In genomic region chr17:59154335-59154720, GRCh38 we compare ENCODE assay signal across 8 cellular contexts. TPM values are rescaled to one million over a fixed set of nuclear protein-coding genes. Genes with fewer than 3 reads are reported as not detected.
A peak's percentile ranks its signal among the peaks of the same experiment; 100 is the strongest.
DNase-seq lines count a peak whose midpoint lies in the region; ATAC-seq and TF ChIP-seq lines count a peak whose summit lies in the region.

No MANE protein-coding gene starts in this region.

- no peaks in the 10 kb centered on the region for H3F3A ChIP-seq in DOHH2 (ENCODE audit: control insufficient read depth, insufficient read depth)

- H3K27ac ChIP-seq in DOHH2 (ENCODE audit: low read depth, low read length) = peak overlapping the region; percentile 73
- H3K27ac ChIP-seq in VCaP = peak overlapping the region; percentile 89
- peak overlapping the region; percentile 75 for H3K27ac ChIP-seq in naive thymus-derived CD4-positive, alpha-beta T cell (ENCODE audit: low read depth, low read length)
- H3K27ac ChIP-seq in transverse colon = peak overlapping the region; percentile 74 to 93 (median 88)

- no peak for ATAC-seq in naive thymus-derived CD4-positive, alpha-beta T cell
- ATAC-seq in GM21825 (IDR thresholded peaks at IDR 0.05; ENCODE audit: unreplicated experiment) = no peak

- peaks cover 0 to 2% (median 0%) of the 10 kb centered on the region in 11 donors for H3K9me3 Mint-ChIP-seq in naive thymus-derived CD4-positive, alpha-beta T cell

- TF ChIP-seq CTCF in DOHH2 (IDR thresholded peaks at IDR 0.05; ENCODE audit: low read depth, low read length, poor library complexity, severe bottlenecking) = no peak
- TF ChIP-seq CTCF in VCaP (conservative IDR thresholded peaks at IDR 0.05) = no peak
- no peak for TF ChIP-seq CTCF in epithelial cell of proximal tubule (conservative IDR thresholded peaks at IDR 0.05; ENCODE audit: low read depth, low read length)
- no peak for TF ChIP-seq CTCF in transverse colon (IDR thresholded peaks at IDR 0.05)

- H3K36me3 ChIP-seq in DOHH2 (ENCODE audit: control insufficient read depth, low read length) (peaks cover 63% of the 10 kb centered on the region), transverse colon (no peaks in the 10 kb centered on the region)
- H3K36me3 ChIP-seq in naive thymus-derived CD4-positive, alpha-beta T cell (ENCODE audit: control insufficient read depth in 2 of 3, insufficient read depth in 3 of 3, low read length in 3 of 3) = peaks cover 0 to 5% (median 0%) of the 10 kb centered on the region in 3 experiments

- H3K4me1 Mint-ChIP-seq in naive thymus-derived CD4-positive, alpha-beta T cell = peaks cover 8 to 54% (median 45%) of the 10 kb centered on the region in 7 donors

- in situ Hi-C loops in transverse colon (cut with MboI; ENCODE audit: low pct_ligation_motif_present in 1 of 4, low pct_unique_long_range_greater_than_20kb in 1 of 4, low sequenced_read_pairs in 3 of 4) = no loop called here

- TF ChIP-seq POLR2A in transverse colon (IDR thresholded peaks at IDR 0.05) = no peak

- DNase-seq in Jurkat, Clone E6-1 (ENCODE audit: low read depth, low spot score) = peak; percentile 49
- DNase-seq in epithelial cell of proximal tubule (ENCODE audit: low read depth) (no peak), transverse colon (peak; percentile 46), dedifferentiated amniotic fluid mesenchymal stem cell (ENCODE audit: extremely low spot score) (no peak)
- DNase-seq in naive thymus-derived CD4-positive, alpha-beta T cell = peak in 2 of 9 donors; percentile 17 to 63

- peaks cover 0 to 7% (median 0%) of the 10 kb centered on the region in 5 donors for H3K36me3 Mint-ChIP-seq in naive thymus-derived CD4-positive, alpha-beta T cell

- H3K79me2 ChIP-seq in DOHH2 (ENCODE audit: control insufficient read depth, low read length) = peaks cover 94% of the 10 kb centered on the region

- no peaks in the 10 kb centered on the region for H3K9me3 ChIP-seq in DOHH2 (ENCODE audit: control insufficient read depth, insufficient read depth, low read length)
- H3K9me3 ChIP-seq in naive thymus-derived CD4-positive, alpha-beta T cell (ENCODE audit: control insufficient read depth in 2 of 3, low read length in 3 of 3) = no peaks in the 10 kb centered on the region
- H3K9me3 ChIP-seq in transverse colon = no peaks in the 10 kb centered on the region

- no peaks in the 10 kb centered on the region for H3K9me2 ChIP-seq in DOHH2 (replicated peaks; ENCODE audit: control insufficient read depth, low read length)

- peaks cover 59% of the 10 kb centered on the region for H3K4me1 ChIP-seq in DOHH2 (ENCODE audit: control insufficient read depth, low read length)
- peaks cover 10 to 13% of the 10 kb centered on the region in 2 donors for H3K4me1 ChIP-seq in naive thymus-derived CD4-positive, alpha-beta T cell (ENCODE audit: control insufficient read depth in 2 of 2, insufficient read depth in 2 of 2, low read length in 2 of 2)
- H3K4me1 ChIP-seq in transverse colon = peaks cover 14 to 38% (median 18%) of the 10 kb centered on the region in 4 donors

- no peaks in the 10 kb centered on the region for H3K27me3 Mint-ChIP-seq in naive thymus-derived CD4-positive, alpha-beta T cell

- TF ChIP-seq EP300 in transverse colon (IDR thresholded peaks at IDR 0.05; ENCODE audit: low read depth) = no peak

- H3K27me3 ChIP-seq in DOHH2 (ENCODE audit: control insufficient read depth, low read length) (no peaks in the 10 kb centered on the region), transverse colon (no peaks in the 10 kb centered on the region)
- H3K27me3 ChIP-seq in naive thymus-derived CD4-positive, alpha-beta T cell (ENCODE audit: control insufficient read depth in 2 of 2, insufficient read depth in 2 of 2, low read length in 2 of 2) = no peaks in the 10 kb centered on the region

- intact Hi-C loops in naive thymus-derived CD4-positive, alpha-beta T cell (cut with micrococcal nuclease) = loop anchor here (2.0 to 10.0 kb wide), 6 partner anchors 154 to 1520 kb away; partner anchors contain the start of genes BCAS3 (in 1 of the 2), MRPS23 (in 1 of the 2) and SRSF1 (in 1 of the 2)
- intact Hi-C loops in transverse colon (cut with DNase I; ENCODE audit: low total_unique reads) = loop anchor here (10.0 kb wide), 1 partner anchor 50 kb away; the partner anchor contains the start of gene TRIM37

- POLR2A ChIA-PET in naive thymus-derived CD4-positive, alpha-beta T cell (lab: Charles Lee) = interaction anchor here (1.3 to 2.9 kb wide), 3 partner anchors 48 to 636 kb away, joined by 4 to 21 read pairs (median 16); partner anchors contain the start of genes SMG8 and TRIM37

- H3K4me3 ChIP-seq in DOHH2 (ENCODE audit: low read length) (peak overlapping the region; percentile 87), epithelial cell of proximal tubule (ENCODE audit: low read depth, low read length) (peak overlapping the region; percentile 85), transverse colon (peak overlapping the region; percentile 55 to 85 (median 71))
- peak overlapping the region; percentile 76 for H3K4me3 ChIP-seq in Jurkat, Clone E6-1 (ENCODE audit: low read length)
- peak overlapping the region; percentile 89 for H3K4me3 ChIP-seq in naive thymus-derived CD4-positive, alpha-beta T cell (ENCODE audit: low read length)

- peak overlapping the region; percentile 52 for H3K4me2 ChIP-seq in DOHH2 (ENCODE audit: low read length)

- no peaks in the 10 kb centered on the region for H4K20me1 ChIP-seq in DOHH2 (ENCODE audit: control insufficient read depth, insufficient read depth, low read depth, low read length)

- H3K4me3 Mint-ChIP-seq in naive thymus-derived CD4-positive, alpha-beta T cell = no peak overlapping the region

- 0 to 1% methylated on average over 22 to 24 of the region's 24 CpGs for WGBS in transverse colon (ENCODE audit: low coverage in 1 of 2), 2 donors

- CTCF ChIA-PET in naive thymus-derived CD4-positive, alpha-beta T cell (lab: Charles Lee) = no interaction called here

- H3K27ac Mint-ChIP-seq in naive thymus-derived CD4-positive, alpha-beta T cell = no peak overlapping the region

RNA-seq across cellular contexts. Expression of gene SKA2, which starts 0.7 kb away (rescaled TPM):
- 139 TPM for polyA plus RNA-seq in Jurkat, Clone E6-1 (2012; ENCODE audit: insufficient read depth, insufficient read length)
- total RNA-seq in epithelial cell of proximal tubule (93.5 and 113 TPM in 2 replicates), transverse colon (10 to 100 TPM; 11.9 to 40.3 (median 22.3) TPM)
- total RNA-seq in naive thymus-derived CD4-positive, alpha-beta T cell = 10 to 100 TPM; 11.0 to 58.1 (median 13.5) TPM
- polyA plus RNA-seq in naive thymus-derived CD4-positive, alpha-beta T cell = 10 to 100 TPM; 40.4 to 48.7 TPM

RNA-seq across cellular contexts. Expression of gene PRR11, which starts 1.2 kb away (rescaled TPM):
- polyA plus RNA-seq in Jurkat, Clone E6-1 (2012; ENCODE audit: insufficient read depth, insufficient read length) = 46.2 TPM
- 54.4 and 75.6 TPM in 2 replicates for total RNA-seq in epithelial cell of proximal tubule
- 10 to 100 TPM in 1 of 5 experiments, 1 to 10 TPM in 1, under 1 TPM in 3; 0.61 to 41.9 (median 1.00) TPM for total RNA-seq in naive thymus-derived CD4-positive, alpha-beta T cell
- polyA plus RNA-seq in naive thymus-derived CD4-positive, alpha-beta T cell = under 1 TPM; 0.07 to 0.55 TPM
- 100 to 1,000 TPM in 1 of 4 donors, 10 to 100 TPM in 1, under 1 TPM in 1, not detected in 1; 0.68 to 115 (median 15.7) TPM for total RNA-seq in transverse colon

RNA-seq across cellular contexts. Expression of gene TRIM37, which starts 47.6 kb away (rescaled TPM):
- polyA plus RNA-seq in Jurkat, Clone E6-1 (2012; ENCODE audit: insufficient read depth, insufficient read length) = 25.0 TPM
- 22.9 and 25.3 TPM in 2 replicates for total RNA-seq in epithelial cell of proximal tubule
- total RNA-seq in naive thymus-derived CD4-positive, alpha-beta T cell = 10 to 100 TPM; 13.1 to 25.2 (median 22.4) TPM
- polyA plus RNA-seq in naive thymus-derived CD4-positive, alpha-beta T cell = 1 to 10 TPM; 6.7 to 8.6 TPM
- 10 to 100 TPM in 3 of 4 donors, 1 to 10 TPM in 1; 2.2 to 18.3 (median 14.7) TPM for total RNA-seq in transverse colon

RNA-seq across cellular contexts. Expression of gene SMG8, which starts 55.5 kb away (rescaled TPM):
- 18.3 TPM for polyA plus RNA-seq in Jurkat, Clone E6-1 (2012; ENCODE audit: insufficient read depth, insufficient read length)
- total RNA-seq in epithelial cell of proximal tubule = 10.9 and 21.8 TPM in 2 replicates
- 10 to 100 TPM in 4 of 5 experiments, 1 to 10 TPM in 1; 8.3 to 21.9 (median 19.2) TPM for total RNA-seq in naive thymus-derived CD4-positive, alpha-beta T cell
- polyA plus RNA-seq in naive thymus-derived CD4-positive, alpha-beta T cell = 10 to 100 TPM; 14.8 to 19.1 TPM
- 10 to 100 TPM in 1 of 4 donors, 1 to 10 TPM in 3; 1.5 to 10.5 (median 6.3) TPM for total RNA-seq in transverse colon

Comparison
In these comparisons a context has a peak if more than half of its experiments do, and no peak if none do; other contexts are left out.
1. DNase-seq: peak in Jurkat, Clone E6-1 (single experiment) and transverse colon (single experiment); none in epithelial cell of proximal tubule (single experiment) and dedifferentiated amniotic fluid mesenchymal stem cell (single experiment).
2. Peak in every context shown above with its lines, with median percentiles within 50 percentile points of each other: H3K27ac ChIP-seq and H3K4me3 ChIP-seq.